Comparison of ENCODE assay signal across 3 cellular contexts in the genomic region with DNA sequence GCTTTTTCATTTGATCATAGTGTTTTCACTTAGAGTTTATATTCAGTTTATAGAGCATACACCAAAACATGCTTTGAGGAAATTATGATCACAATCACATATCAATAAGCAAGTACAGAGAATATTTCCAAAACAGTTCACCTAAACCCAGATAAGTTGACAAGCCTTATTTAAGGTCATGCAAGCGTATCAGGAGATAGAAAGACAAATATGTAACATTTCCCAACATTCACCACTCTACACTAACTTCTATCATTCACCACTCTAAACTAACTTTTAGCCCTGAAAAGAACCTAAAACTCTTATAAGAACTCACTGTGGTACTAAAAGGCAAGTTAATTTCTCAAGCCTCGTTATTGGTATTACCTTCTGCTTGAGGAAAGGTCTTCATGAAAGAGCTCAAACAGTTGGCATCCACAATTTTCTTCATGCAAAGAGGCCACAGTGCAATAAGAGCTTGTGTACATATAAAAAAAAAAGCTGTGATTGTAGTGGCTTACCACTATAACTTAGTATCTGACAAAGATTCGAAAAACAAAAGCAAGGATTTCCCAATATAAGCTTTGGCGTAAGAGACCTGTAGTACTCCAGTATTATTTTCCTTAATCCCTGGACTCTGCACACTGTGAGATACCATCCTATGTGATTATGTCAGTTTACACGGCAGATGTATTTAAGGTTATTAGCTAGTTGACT.
TF ChIP-seq lines count a peak whose summit lies in the region.

No MANE protein-coding gene starts in this region.

TF ChIP-seq in liver, 16 proteins besides CTCF, POLR2A, EP300 and RAD21:
- peak; percentile 13 to 51 for TF ChIP-seq RXRA (IDR thresholded peaks at IDR 0.05)
- TF ChIP-seq FOXA2 (IDR thresholded peaks at IDR 0.05), result no peak
- TF ChIP-seq, protein P1, sequence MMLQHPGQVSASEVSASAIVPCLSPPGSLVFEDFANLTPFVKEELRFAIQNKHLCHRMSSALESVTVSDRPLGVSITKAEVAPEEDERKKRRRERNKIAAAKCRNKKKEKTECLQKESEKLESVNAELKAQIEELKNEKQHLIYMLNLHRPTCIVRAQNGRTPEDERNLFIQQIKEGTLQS (IDR thresholded peaks at IDR 0.05), result no peak
- peak; percentile 10 for TF ChIP-seq YY1 (IDR thresholded peaks at IDR 0.05)
- peak in 1 of 2 donors; percentile 56 for TF ChIP-seq HNF4A (conservative IDR thresholded peaks at IDR 0.05)

TF ChIP-seq in HepG2, 621 proteins besides CTCF, POLR2A, EP300 and RAD21:
- TF ChIP-seq, protein P2, sequence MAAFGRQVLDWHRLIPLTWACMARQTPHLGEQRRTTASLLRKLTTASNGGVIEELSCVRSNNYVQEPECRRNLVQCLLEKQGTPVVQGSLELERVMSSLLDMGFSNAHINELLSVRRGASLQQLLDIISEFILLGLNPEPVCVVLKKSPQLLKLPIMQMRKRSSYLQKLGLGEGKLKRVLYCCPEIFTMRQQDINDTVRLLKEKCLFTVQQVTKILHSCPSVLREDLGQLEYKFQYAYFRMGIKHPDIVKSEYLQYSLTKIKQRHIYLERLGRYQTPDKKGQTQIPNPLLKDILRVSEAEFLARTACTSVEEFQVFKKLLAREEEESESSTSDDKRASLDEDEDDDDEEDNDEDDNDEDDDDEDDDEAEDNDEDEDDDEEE (CRISPR knock-in tag; IDR thresholded peaks at IDR 0.05), result no peak
- TF ChIP-seq IRF2 (CRISPR knock-in tag; IDR thresholded peaks at IDR 0.05) (no peak), KMT2A (CRISPR knock-in tag; IDR thresholded peaks at IDR 0.05) (no peak), ZC3H4 (CRISPR knock-in tag; IDR thresholded peaks at IDR 0.05; ENCODE audit: borderline replicate concordance) (no peak), SP1 (IDR thresholded peaks at IDR 0.05) (no peak), SP1 (CRISPR knock-in tag; IDR thresholded peaks at IDR 0.05) (no peak), MYPOP (CRISPR knock-in tag; IDR thresholded peaks at IDR 0.05) (no peak), MEF2D (CRISPR knock-in tag; IDR thresholded peaks at IDR 0.05) (no peak), ARNT (IDR thresholded peaks at IDR 0.05) (no peak), NPAS2 (CRISPR knock-in tag; IDR thresholded peaks at IDR 0.05; ENCODE audit: borderline replicate concordance) (no peak), GABPA (IDR thresholded peaks at IDR 0.05; ENCODE audit: low read depth, low read length) (no peak), GABPA (CRISPR knock-in tag; IDR thresholded peaks at IDR 0.05; ENCODE audit: low read depth) (no peak), THAP11 (CRISPR knock-in tag; IDR thresholded peaks at IDR 0.05) (no peak), ZSCAN9 (CRISPR knock-in tag; IDR thresholded peaks at IDR 0.05; ENCODE audit: borderline replicate concordance) (no peak), RFX3 (CRISPR knock-in tag; IDR thresholded peaks at IDR 0.05) (no peak)
- TF ChIP-seq, protein P3, sequence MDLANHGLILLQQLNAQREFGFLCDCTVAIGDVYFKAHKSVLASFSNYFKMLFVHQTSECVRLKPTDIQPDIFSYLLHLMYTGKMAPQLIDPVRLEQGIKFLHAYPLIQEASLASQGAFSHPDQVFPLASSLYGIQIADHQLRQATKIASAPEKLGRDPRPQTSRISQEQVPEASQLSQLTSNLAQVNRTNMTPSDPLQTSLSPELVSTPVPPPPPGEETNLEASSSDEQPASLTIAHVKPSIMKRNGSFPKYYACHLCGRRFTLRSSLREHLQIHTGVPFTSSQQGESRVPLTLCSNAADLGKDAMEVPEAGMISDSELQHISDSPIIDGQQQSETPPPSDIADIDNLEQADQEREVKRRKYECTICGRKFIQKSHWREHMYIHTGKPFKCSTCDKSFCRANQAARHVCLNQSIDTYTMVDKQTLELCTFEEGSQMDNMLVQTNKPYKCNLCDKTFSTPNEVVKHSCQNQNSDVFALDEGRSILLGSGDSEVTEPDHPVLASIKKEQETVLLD (CRISPR knock-in tag; IDR thresholded peaks at IDR 0.05; ENCODE audit: low read depth), result no peak

TF ChIP-seq in GM12878, 131 proteins besides CTCF, POLR2A, EP300 and RAD21:
- no peak for TF ChIP-seq CBX5 (IDR thresholded peaks at IDR 0.05; ENCODE audit: low read depth)
- TF ChIP-seq EGR1 (IDR thresholded peaks at IDR 0.05; ENCODE audit: borderline replicate concordance in 1 of 2, low read depth in 2 of 2, low read length in 2 of 2), result no peak
